Comparison of ENCODE assay signal across 1 cellular context in genomic region chr21:35340273-35340672, GRCh38.
TF ChIP-seq lines count a peak whose summit lies in the region.

No MANE protein-coding gene starts in this region.

TF ChIP-seq in WTC11, 78 proteins besides CTCF, POLR2A, EP300 and RAD21 (continued from another document):
- TF ChIP-seq ZNF425 (CRISPR knock-in tag; conservative IDR thresholded peaks at IDR 0.05): no peak
- no peak for TF ChIP-seq GTF2I (CRISPR knock-in tag; conservative IDR thresholded peaks at IDR 0.05)
- TF ChIP-seq USF2 (CRISPR knock-in tag; IDR thresholded peaks at IDR 0.05): no peak
- TF ChIP-seq ETV6 (CRISPR knock-in tag; IDR thresholded peaks at IDR 0.05): no peak
- no peak for TF ChIP-seq CREB1 (CRISPR knock-in tag; IDR thresholded peaks at IDR 0.05)
- no peak for TF ChIP-seq ZNF263 (CRISPR knock-in tag; IDR thresholded peaks at IDR 0.05; ENCODE audit: low read depth)
